In genomic region chr9:5195450-5195849, GRCh38 we compare ENCODE assay signal across 2 cellular contexts.
TF ChIP-seq lines count a peak whose summit lies in the region.

No MANE protein-coding gene starts in this region.

TF ChIP-seq in GM23338, 12 proteins besides CTCF, POLR2A, EP300 and RAD21:
- TF ChIP-seq POLR2AphosphoS5 (IDR thresholded peaks at IDR 0.05; ENCODE audit: low read depth) (no peak), ZNF331 (CRISPR knock-in tag; IDR thresholded peaks at IDR 0.05; ENCODE audit: low read depth) (no peak), EZH2 (IDR thresholded peaks at IDR 0.05; ENCODE audit: low read depth, unreplicated experiment) (no peak), STAT1 (IDR thresholded peaks at IDR 0.05; ENCODE audit: unreplicated experiment) (no peak), ZNF462 (CRISPR knock-in tag; IDR thresholded peaks at IDR 0.05) (no peak), ZNF114 (CRISPR knock-in tag; IDR thresholded peaks at IDR 0.05) (no peak), JUNB (IDR thresholded peaks at IDR 0.05; ENCODE audit: unreplicated experiment) (no peak), CREB1 (CRISPR knock-in tag; IDR thresholded peaks at IDR 0.05; ENCODE audit: low read depth) (no peak), ETS1 (IDR thresholded peaks at IDR 0.05) (no peak)

TF ChIP-seq in IMR-90, 13 proteins besides CTCF, POLR2A, EP300 and RAD21:
- TF ChIP-seq MXI1 (IDR thresholded peaks at IDR 0.05; ENCODE audit: borderline replicate concordance, low read depth, low read length) (no peak), RCOR1 (IDR thresholded peaks at IDR 0.05; ENCODE audit: insufficient replicate concordance, low read length) (no peak), BHLHE40 (IDR thresholded peaks at IDR 0.05; ENCODE audit: low read depth, low read length) (no peak), FOS (IDR thresholded peaks at IDR 0.05; ENCODE audit: low read depth, low read length) (no peak), SMC3 (IDR thresholded peaks at IDR 0.05; ENCODE audit: low read depth, low read length) (no peak), MAZ (IDR thresholded peaks at IDR 0.05; ENCODE audit: borderline replicate concordance, low read depth, low read length) (no peak), NFE2L2 (IDR thresholded peaks at IDR 0.05; ENCODE audit: low read depth, low read length) (no peak), CHD1 (IDR thresholded peaks at IDR 0.05; ENCODE audit: low read depth, low read length) (no peak), MAFK (IDR thresholded peaks at IDR 0.05; ENCODE audit: low read depth, low read length) (no peak), ELK1 (IDR thresholded peaks at IDR 0.05; ENCODE audit: borderline replicate concordance, low read depth, low read length) (no peak), USF2 (IDR thresholded peaks at IDR 0.05; ENCODE audit: low read depth, low read length) (no peak), CEBPB (IDR thresholded peaks at IDR 0.05; ENCODE audit: low read depth, low read length) (no peak), RFX5 (IDR thresholded peaks at IDR 0.05; ENCODE audit: low read depth, low read length) (no peak)
